ENCODE assay signal across 9 cellular contexts in genomic region chr5:76372320-76373054, GRCh38. TPM values are rescaled to one million over a fixed set of nuclear protein-coding genes. Genes with fewer than 3 reads are reported as not detected.
DNase-seq lines count a peak whose midpoint lies in the region; ATAC-seq, FAIRE-seq and TF ChIP-seq lines count a peak whose summit lies in the region.
"Had no signal": no experiment of that assay in that cellular context is flagged by ENCODE, and none has a peak within 500 bp of the region (broad histone marks: within the 10 kb centered on the region; RNA-seq: fewer than 3 reads in every experiment).

No MANE protein-coding gene starts in this region.

- H3K27ac ChIP-seq in brain microvascular endothelial cell (no peak overlapping the region), kidney (ENCODE audit: low read depth in 2 of 2, low read length in 2 of 2) (no peak overlapping the region)

- H3K9ac ChIP-seq in kidney (ENCODE audit: low read length in 2 of 2), result no peak overlapping the region

- no peaks in the 10 kb centered on the region for H3K36me3 ChIP-seq in brain microvascular endothelial cell (replicated peaks)
- H3K36me3 ChIP-seq in kidney (ENCODE audit: control insufficient read depth in 1 of 2, insufficient read depth in 2 of 2, low read length in 2 of 2), result no peaks in the 10 kb centered on the region

- FAIRE-seq in kidney (lab: Jason Lieb, UNC), result no peak

- in situ Hi-C loops in brain microvascular endothelial cell (cut with HindIII; ENCODE audit: low pct_ligation_motif_present, low sequenced_read_pairs), result no loop called here

- no peaks in the 10 kb centered on the region for H3K27me3 ChIP-seq in brain microvascular endothelial cell (replicated peaks)

- peaks cover 0 to 5% of the 10 kb centered on the region in 2 donors for H3K4me1 ChIP-seq in kidney (ENCODE audit: control insufficient read depth in 1 of 2, insufficient read depth in 1 of 2, low read depth in 1 of 2, low read length in 2 of 2)

- H3K4me3 ChIP-seq in brain microvascular endothelial cell (ENCODE audit: low read depth, low read length) (no peak overlapping the region), kidney (ENCODE audit: low read length in 2 of 2) (no peak overlapping the region)

- H3K36me3 Mint-ChIP-seq in activated naive CD4-positive, alpha-beta T cell treated with anti-CD3 and anti-CD28 coated beads, Interleukin-2, amount 50 U/mL, for 72 hours, result peaks cover 0 to 8% of the 10 kb centered on the region in 2 donors

- no peak for ATAC-seq in activated naive CD4-positive, alpha-beta T cell treated with anti-CD3 and anti-CD28 coated beads, Interleukin-2, amount 50 U/mL, for 72 hours
- no peak for ATAC-seq in GM18909 (IDR thresholded peaks at IDR 0.05; ENCODE audit: poor library complexity, unreplicated experiment)

- H3K9me3 Mint-ChIP-seq in activated naive CD4-positive, alpha-beta T cell treated with anti-CD3 and anti-CD28 coated beads, Interleukin-2, amount 50 U/mL, for 72 hours, result peaks cover 5 to 6% of the 10 kb centered on the region in 2 donors

- peak; percentile 24 for DNase-seq in CD1c-positive myeloid dendritic cell (ENCODE audit: extremely low spot score)
- peak; percentile 18 to 22 for DNase-seq in Kasumi-1 (lab: John Stamatoyannopoulos, UW)
- DNase-seq in brain microvascular endothelial cell, result peak; percentile 93
- DNase-seq in lung microvascular endothelial cell (ENCODE audit: low read depth in 2 of 2), result peak; percentile 49 to 53
- DNase-seq in activated naive CD4-positive, alpha-beta T cell treated with anti-CD3 and anti-CD28 coated beads, Interleukin-2, amount 50 U/mL, for 72 hours (ENCODE audit: low spot score in 2 of 2), result no peak
- no peak for DNase-seq in NCI-H2107 treated with DMSO at 0.1 percent for 48 hours (lab: John Stamatoyannopoulos, UW; ENCODE audit: unreplicated experiment)
- DNase-seq in kidney, result no peak
- DNase-seq: activated CD4-positive, alpha-beta T cell treated with anti-CD3 and anti-CD28 coated beads for 48 hours had no signal

- TF ChIP-seq CTCF in brain microvascular endothelial cell (IDR thresholded peaks at IDR 0.05; ENCODE audit: low read depth, low read length, missing control alignments) (no peak), kidney (IDR thresholded peaks at IDR 0.05; ENCODE audit: borderline replicate concordance, extremely low read depth, insufficient read depth) (no peak)

- intact Hi-C loops in kidney (cut with DNase I), result no loop called here

- no peak overlapping the region for H3K27ac Mint-ChIP-seq in activated naive CD4-positive, alpha-beta T cell treated with anti-CD3 and anti-CD28 coated beads, Interleukin-2, amount 50 U/mL, for 72 hours

- H3K9me3 ChIP-seq in kidney (ENCODE audit: control insufficient read depth in 1 of 2, low read length in 2 of 2), result no peaks in the 10 kb centered on the region

RNA-seq across cellular contexts. Expression of gene IQGAP2, which starts 30.6 kb away (rescaled TPM):
- total RNA-seq in lung microvascular endothelial cell (1.5 and 3.4 TPM in 2 replicates), kidney (23.2 TPM)
- total RNA-seq in activated naive CD4-positive, alpha-beta T cell treated with anti-CD3 and anti-CD28 coated beads, Interleukin-2, amount 50 U/mL, for 72 hours, result 10 to 100 TPM; 42.4 to 62.0 TPM
- polyA plus RNA-seq in kidney (ENCODE audit: insufficient read depth, low read depth, low replicate concordance), result 35.8 TPM

Comparison
In these comparisons a context has a peak if more than half of its experiments do, and no peak if none do; other contexts are left out.
1. DNase-seq: peak in CD1c-positive myeloid dendritic cell (single experiment), Kasumi-1 (2 of 2), brain microvascular endothelial cell (single experiment) and lung microvascular endothelial cell (2 of 2); none in activated naive CD4-positive, alpha-beta T cell treated with anti-CD3 and anti-CD28 coated beads, Interleukin-2, amount 50 U/mL, for 72 hours (0 of 2), NCI-H2107 treated with DMSO at 0.1 percent for 48 hours (single experiment) and kidney (single experiment).